7 cellular contexts compared by ENCODE assay signal in the genomic region with DNA sequence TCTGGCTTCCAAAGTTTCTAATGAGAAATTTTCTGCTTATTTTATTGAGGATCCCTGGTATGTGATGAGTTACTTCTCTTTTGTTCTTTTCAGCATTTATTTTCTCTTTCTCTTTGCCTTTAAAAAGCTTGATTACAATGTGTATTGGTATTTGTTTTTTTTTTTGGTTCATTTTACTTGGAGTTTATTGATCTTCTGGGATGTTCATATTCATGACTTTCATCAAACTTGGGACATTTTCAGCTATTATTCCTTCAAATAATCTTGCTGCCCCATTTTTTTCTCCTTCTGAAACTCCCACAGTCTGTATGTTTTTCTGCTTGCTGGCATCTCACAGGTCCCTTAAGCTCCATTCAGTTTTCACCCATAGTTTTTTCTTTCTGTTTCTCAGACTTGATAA.
"Had no signal": no experiment of that assay in that cellular context is flagged by ENCODE, and none has a peak within 500 bp of the region (broad histone marks: within the 10 kb centered on the region; RNA-seq: fewer than 3 reads in every experiment).

No MANE protein-coding gene starts in this region.

- H3K27me3 Mint-ChIP-seq: IgD-negative memory B cell had no signal

- H3K4me3 Mint-ChIP-seq: IgD-negative memory B cell had no signal

- H3K36me3 Mint-ChIP-seq: IgD-negative memory B cell had no signal

- H3K4me3 ChIP-seq: K562 had no signal

- H3K4me1 Mint-ChIP-seq: IgD-negative memory B cell had no signal

- H3K27ac Mint-ChIP-seq: IgD-negative memory B cell had no signal

- H3K27ac ChIP-seq: HL-60 had no signal

- ATAC-seq: HepG2, K562 had no signal

- DNase-seq: IMR-90, KBM-7, KG1 had no signal

- H3K9me3 Mint-ChIP-seq: IgD-negative memory B cell had no signal
